Comparison of ENCODE assay signal across 2 cellular contexts in the genomic region with DNA sequence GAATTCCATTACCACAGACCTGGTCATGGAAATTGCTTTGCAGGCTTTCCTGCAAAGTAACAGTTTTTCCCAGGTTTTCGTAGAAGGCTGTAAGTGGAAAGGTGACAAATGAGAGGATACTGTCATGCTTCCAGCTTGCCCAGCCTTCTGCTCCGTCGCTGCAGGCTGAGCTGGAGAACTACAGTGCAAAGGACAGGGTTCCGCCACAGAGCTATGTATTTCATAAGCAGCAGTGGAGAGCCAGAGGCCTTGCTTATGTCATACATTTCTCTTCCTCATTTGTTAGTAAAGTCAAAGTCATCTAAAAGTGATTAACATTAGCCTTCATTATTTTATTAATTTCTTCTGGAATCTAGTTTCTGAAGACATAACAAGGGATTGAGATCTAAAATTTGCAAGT.
TF ChIP-seq lines count a peak whose summit lies in the region.

No MANE protein-coding gene starts in this region.

TF ChIP-seq in SK-N-SH, 30 proteins besides CTCF, POLR2A, EP300 and RAD21 (continued from another document):
- TF ChIP-seq, protein P1, sequence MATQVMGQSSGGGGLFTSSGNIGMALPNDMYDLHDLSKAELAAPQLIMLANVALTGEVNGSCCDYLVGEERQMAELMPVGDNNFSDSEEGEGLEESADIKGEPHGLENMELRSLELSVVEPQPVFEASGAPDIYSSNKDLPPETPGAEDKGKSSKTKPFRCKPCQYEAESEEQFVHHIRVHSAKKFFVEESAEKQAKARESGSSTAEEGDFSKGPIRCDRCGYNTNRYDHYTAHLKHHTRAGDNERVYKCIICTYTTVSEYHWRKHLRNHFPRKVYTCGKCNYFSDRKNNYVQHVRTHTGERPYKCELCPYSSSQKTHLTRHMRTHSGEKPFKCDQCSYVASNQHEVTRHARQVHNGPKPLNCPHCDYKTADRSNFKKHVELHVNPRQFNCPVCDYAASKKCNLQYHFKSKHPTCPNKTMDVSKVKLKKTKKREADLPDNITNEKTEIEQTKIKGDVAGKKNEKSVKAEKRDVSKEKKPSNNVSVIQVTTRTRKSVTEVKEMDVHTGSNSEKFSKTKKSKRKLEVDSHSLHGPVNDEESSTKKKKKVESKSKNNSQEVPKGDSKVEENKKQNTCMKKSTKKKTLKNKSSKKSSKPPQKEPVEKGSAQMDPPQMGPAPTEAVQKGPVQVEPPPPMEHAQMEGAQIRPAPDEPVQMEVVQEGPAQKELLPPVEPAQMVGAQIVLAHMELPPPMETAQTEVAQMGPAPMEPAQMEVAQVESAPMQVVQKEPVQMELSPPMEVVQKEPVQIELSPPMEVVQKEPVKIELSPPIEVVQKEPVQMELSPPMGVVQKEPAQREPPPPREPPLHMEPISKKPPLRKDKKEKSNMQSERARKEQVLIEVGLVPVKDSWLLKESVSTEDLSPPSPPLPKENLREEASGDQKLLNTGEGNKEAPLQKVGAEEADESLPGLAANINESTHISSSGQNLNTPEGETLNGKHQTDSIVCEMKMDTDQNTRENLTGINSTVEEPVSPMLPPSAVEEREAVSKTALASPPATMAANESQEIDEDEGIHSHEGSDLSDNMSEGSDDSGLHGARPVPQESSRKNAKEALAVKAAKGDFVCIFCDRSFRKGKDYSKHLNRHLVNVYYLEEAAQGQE (IDR thresholded peaks at IDR 0.05; ENCODE audit: low read depth, low read length) = no peak
- no peak for TF ChIP-seq ELF1 (IDR thresholded peaks at IDR 0.05)
- TF ChIP-seq SMC3 (IDR thresholded peaks at IDR 0.05; ENCODE audit: low read depth, low read length) = no peak
- no peak for TF ChIP-seq RFX5 (IDR thresholded peaks at IDR 0.05; ENCODE audit: low read length)
TF ChIP-seq in SK-N-SH: peak in this region for 0.

TF ChIP-seq in liver, 16 proteins besides CTCF, POLR2A, EP300 and RAD21 (continued from another document):
- TF ChIP-seq, protein P1 (IDR thresholded peaks at IDR 0.05) = no peak
- no peak for TF ChIP-seq TAF1 (conservative IDR thresholded peaks at IDR 0.05)
